ENCODE assay signal across 15 cellular contexts in genomic region chr20:25317351-25318075, GRCh38.
DNase-seq lines count a peak whose midpoint lies in the region; ATAC-seq, FAIRE-seq and TF ChIP-seq lines count a peak whose summit lies in the region.
"Had no signal": no experiment of that assay in that cellular context is flagged by ENCODE, and none has a peak within 500 bp of the region (broad histone marks: within the 10 kb centered on the region; RNA-seq: fewer than 3 reads in every experiment).

No MANE protein-coding gene starts in this region.

- H3K9ac ChIP-seq in kidney (ENCODE audit: low read length in 2 of 2) = no peak overlapping the region

- TF ChIP-seq CTCF in kidney (IDR thresholded peaks at IDR 0.05; ENCODE audit: borderline replicate concordance, extremely low read depth, insufficient read depth) = no peak
- no peak for TF ChIP-seq CTCF in stomach (IDR thresholded peaks at IDR 0.05)

- intact Hi-C loops in kidney (cut with DNase I) = no loop called here
- intact Hi-C loops in stomach (cut with DNase I; ENCODE audit: low total_unique reads) = no loop called here

- FAIRE-seq in kidney (lab: Jason Lieb, UNC) = no peak
- FAIRE-seq: small intestine had no signal

- 85 to 91% (median 87%) methylated on average over 17 of the region's 17 CpGs for WGBS in stomach, 5 donors

- H3K9me3 ChIP-seq in kidney (ENCODE audit: control insufficient read depth in 1 of 2, low read length in 2 of 2) (no peaks in the 10 kb centered on the region), stomach (no peaks in the 10 kb centered on the region)
- H3K9me3 ChIP-seq: neutrophil had no signal

- H3K27me3 ChIP-seq in stomach = no peaks in the 10 kb centered on the region
- H3K27me3 ChIP-seq: neutrophil had no signal

- H3K4me1 ChIP-seq in kidney (ENCODE audit: control insufficient read depth in 1 of 2, insufficient read depth in 1 of 2, low read depth in 1 of 2, low read length in 2 of 2) (no peaks in the 10 kb centered on the region), stomach (peaks cover 0 to 24% (median 7%) of the 10 kb centered on the region in 4 donors)

- no peak for TF ChIP-seq EP300 in stomach (IDR thresholded peaks at IDR 0.05)

- H3K27ac ChIP-seq in kidney (ENCODE audit: low read depth in 2 of 2, low read length in 2 of 2) (no peak overlapping the region), stomach (peak overlapping the region in 1 of 5 donors; percentile 13)
- H3K27ac ChIP-seq: neutrophil had no signal

- no peak for ATAC-seq in HG02642 (IDR thresholded peaks at IDR 0.05; ENCODE audit: poor library complexity, unreplicated experiment)
- no peak for ATAC-seq in HG03097 (IDR thresholded peaks at IDR 0.05; ENCODE audit: low FRiP score, unreplicated experiment)

- DNase-seq in activated CD8-positive, alpha-beta memory T cell treated with anti-CD3 and anti-CD28 coated beads, Interleukin-2, amount 50 U/mL, for 4 hours = peak; percentile 3
- no peak for DNase-seq in activated CD8-positive, alpha-beta memory T cell treated with anti-CD3 and anti-CD28 coated beads for 24 hours
- DNase-seq in NCI-H510A (lab: John Stamatoyannopoulos, UW) = peak; percentile 64
- DNase-seq in kidney = peak; percentile 52
- peak; percentile 17 for DNase-seq in stomach
- no peak for DNase-seq in activated gamma-delta T cell treated with Interleukin-2 at 50 U/mL for 16 hours
- DNase-seq: DMS 273 treated with DMSO at 0.1 percent for 48 hours, GOT3, left ventricle myocardium superior, NCI-H526 treated with DMSO at 0.1 percent for 48 hours, SIG-M5, small intestine had no signal

- H3K4me3 ChIP-seq in kidney (ENCODE audit: low read length in 2 of 2) (no peak overlapping the region), stomach (no peak overlapping the region)

- no peak for TF ChIP-seq POLR2A in stomach (IDR thresholded peaks at IDR 0.05)

- H3K36me3 ChIP-seq in kidney (ENCODE audit: control insufficient read depth in 1 of 2, insufficient read depth in 2 of 2, low read length in 2 of 2) = peaks cover 7 to 18% of the 10 kb centered on the region in 2 donors
- H3K36me3 ChIP-seq in stomach = peaks cover 0 to 56% (median 47%) of the 10 kb centered on the region in 4 donors

Comparison
In these comparisons a context has a peak if more than half of its experiments do, and no peak if none do; other contexts are left out.
1. DNase-seq: peak in activated CD8-positive, alpha-beta memory T cell treated with anti-CD3 and anti-CD28 coated beads, Interleukin-2, amount 50 U/mL, for 4 hours (single experiment), NCI-H510A (single experiment), kidney (single experiment) and stomach (single experiment); none in activated CD8-positive, alpha-beta memory T cell treated with anti-CD3 and anti-CD28 coated beads for 24 hours (single experiment) and activated gamma-delta T cell treated with Interleukin-2 at 50 U/mL for 16 hours (single experiment).